Comparison of ENCODE assay signal across 9 cellular contexts in genomic region chr2:11828933-11829323, GRCh38.
DNase-seq lines count a peak whose midpoint lies in the region; ATAC-seq, FAIRE-seq and TF ChIP-seq lines count a peak whose summit lies in the region.
"Had no signal": no experiment of that assay in that cellular context is flagged by ENCODE, and none has a peak within 500 bp of the region (broad histone marks: within the 10 kb centered on the region; RNA-seq: fewer than 3 reads in every experiment).

No MANE protein-coding gene starts in this region.

- 72% methylated on average over 3 of the region's 3 CpGs for WGBS in K562 (ENCODE audit: insufficient coverage, low coverage, missing lambda C conversion rate)

- ATAC-seq in stimulated activated naive CD8-positive, alpha-beta T cell treated with anti-CD3 and anti-CD28 coated beads, Interleukin-15, amount 100 ng/mL, for 72 hours = no peak
- ATAC-seq in K562 = no peak
- no peak for ATAC-seq in naive thymus-derived CD4-positive, alpha-beta T cell
- no peak for ATAC-seq in GM21447 (IDR thresholded peaks at IDR 0.05; ENCODE audit: unreplicated experiment)
- ATAC-seq in left colon = no peak

- 0 out of 2 replicates have a peak overlapping the region, but pooled peaks have one; percentile 46 for H2AFZ ChIP-seq in K562 (ENCODE audit: low read depth, low read length)

- H3K9me3 ChIP-seq in K562 (replicated peaks; ENCODE audit: control insufficient read depth, insufficient read depth, low read depth, low read length) = no peaks in the 10 kb centered on the region
- H3K9me3 ChIP-seq in naive thymus-derived CD4-positive, alpha-beta T cell (ENCODE audit: control insufficient read depth in 2 of 3, low read length in 3 of 3) = no peaks in the 10 kb centered on the region
- H3K9me3 ChIP-seq: SJSA1 had no signal

- H3K4me1 Mint-ChIP-seq in stimulated activated naive CD8-positive, alpha-beta T cell treated with anti-CD3 and anti-CD28 coated beads, Interleukin-15, Interleukin-2, amounts not matched to agents 100 ng/mL and 50 ng/mL, for 24 hours (ENCODE audit: low read depth) = peaks cover 69% of the 10 kb centered on the region
- H3K4me1 Mint-ChIP-seq in stimulated activated naive CD8-positive, alpha-beta T cell treated with anti-CD3 and anti-CD28 coated beads, Interleukin-15, amount 100 ng/mL, for 72 hours = peaks cover 63% of the 10 kb centered on the region
- H3K4me1 Mint-ChIP-seq in naive thymus-derived CD4-positive, alpha-beta T cell = peaks cover 18 to 41% (median 33%) of the 10 kb centered on the region in 7 donors

- peaks cover 34% of the 10 kb centered on the region for H3K36me3 Mint-ChIP-seq in stimulated activated naive CD8-positive, alpha-beta T cell treated with anti-CD3 and anti-CD28 coated beads, Interleukin-15, Interleukin-2, amounts not matched to agents 100 ng/mL and 50 ng/mL, for 24 hours (ENCODE audit: low read depth)
- peaks cover 5 to 35% (median 11%) of the 10 kb centered on the region in 5 donors for H3K36me3 Mint-ChIP-seq in naive thymus-derived CD4-positive, alpha-beta T cell

- intact Hi-C loops in K562 (cut with micrococcal nuclease) (loop anchor here (1.0 kb wide), 1 partner anchor 1178 kb away; no protein-coding TSS in a partner anchor), left colon (cut with DNase I, micrococcal nuclease) (no loop called here)
- intact Hi-C loops in naive thymus-derived CD4-positive, alpha-beta T cell (cut with micrococcal nuclease) = loop anchor here (1.0 to 10.0 kb wide), 7 partner anchors 34 to 1178 kb away; partner anchors contain the start of gene TRIB2 (in 1 of the 2)

- TF ChIP-seq EP300 in K562 (IDR thresholded peaks at IDR 0.05; ENCODE audit: low read length) = no peak

- no peaks in the 10 kb centered on the region for H4K20me1 ChIP-seq in K562 (replicated peaks; ENCODE audit: control insufficient read depth, insufficient read depth, low read length)

- no peak for TF ChIP-seq RAD21 in K562 (CRISPR knock-in tag; conservative IDR thresholded peaks at IDR 0.05 in 1 of 2, IDR thresholded peaks at IDR 0.05 in 1 of 2)

- CTCF ChIA-PET in K562 (lab: Yijun Ruan, JAX; ENCODE audit: low intra/inter-chr PET ratio) = interaction anchor here (0.6 to 4.0 kb wide), 8 partner anchors 9 to 1177 kb away, joined by 3 to 35 read pairs (median 4); partner anchors contain the start of gene TRIB2
- CTCF ChIA-PET in naive thymus-derived CD4-positive, alpha-beta T cell (lab: Charles Lee) = interaction anchor here (0.5 to 3.6 kb wide), 7 partner anchors 757 to 1178 kb away, joined by 3 to 34 read pairs (median 6); partner anchors contain the start of gene TRIB2

- H3K9me3 Mint-ChIP-seq in stimulated activated naive CD8-positive, alpha-beta T cell treated with anti-CD3 and anti-CD28 coated beads, Interleukin-15, Interleukin-2, amounts not matched to agents 100 ng/mL and 50 ng/mL, for 24 hours = peaks cover 2% of the 10 kb centered on the region
- H3K9me3 Mint-ChIP-seq in stimulated activated naive CD8-positive, alpha-beta T cell treated with anti-CD3 and anti-CD28 coated beads, Interleukin-15, amount 100 ng/mL, for 72 hours = peaks cover 0 to under 1% of the 10 kb centered on the region in 2 donors
- H3K9me3 Mint-ChIP-seq in naive thymus-derived CD4-positive, alpha-beta T cell = peaks cover 0 to 5% (median under 1%) of the 10 kb centered on the region in 11 donors

- FAIRE-seq in K562 (lab: Jason Lieb, UNC) = no peak

- in situ Hi-C loops in K562 (cut with MboI) = loop anchor here (5.0 kb wide), 2 partner anchors 888 to 1183 kb away; partner anchors contain the start of gene TRIB2

- peak overlapping the region; percentile 81 for H3K27ac Mint-ChIP-seq in stimulated activated naive CD8-positive, alpha-beta T cell treated with anti-CD3 and anti-CD28 coated beads, Interleukin-15, Interleukin-2, amounts not matched to agents 100 ng/mL and 50 ng/mL, for 24 hours
- no peak overlapping the region for H3K27ac Mint-ChIP-seq in stimulated activated naive CD8-positive, alpha-beta T cell treated with anti-CD3 and anti-CD28 coated beads, Interleukin-15, amount 100 ng/mL, for 72 hours
- peak overlapping the region in 5 of 9 donors; percentile 17 to 87 (median 83) for H3K27ac Mint-ChIP-seq in naive thymus-derived CD4-positive, alpha-beta T cell

- H3K27ac ChIP-seq in K562 (ENCODE audit: extremely low read depth, low read depth, low read length) (peak overlapping the region; percentile 89; the same call in 1 of the 3 replicates), caudate nucleus (ENCODE audit: low read depth, low read length) (no peak overlapping the region)
- H3K27ac ChIP-seq in naive thymus-derived CD4-positive, alpha-beta T cell (ENCODE audit: low read depth, low read length) = no peak overlapping the region

- POLR2A ChIA-PET in K562 (lab: Yijun Ruan, JAX) = interaction anchor here (0.6 to 1.0 kb wide), 4 partner anchors 28 to 165 kb away, joined by 3 to 5 read pairs (median 4); no protein-coding TSS in a partner anchor
- POLR2A ChIA-PET in naive thymus-derived CD4-positive, alpha-beta T cell (lab: Charles Lee) = interaction anchor here (0.6 to 1.2 kb wide), 5 partner anchors 9 to 1331 kb away, joined by 3 to 4 read pairs (median 3); partner anchors contain the start of gene TRIB2

- H3K27me3 ChIP-seq in K562 (ENCODE audit: control insufficient read depth in 2 of 2, insufficient read depth in 2 of 2, low read length in 2 of 2) = no peaks in the 10 kb centered on the region
- no peaks in the 10 kb centered on the region for H3K27me3 ChIP-seq in naive thymus-derived CD4-positive, alpha-beta T cell (ENCODE audit: control insufficient read depth in 2 of 2, insufficient read depth in 2 of 2, low read length in 2 of 2)
- H3K27me3 ChIP-seq: SJSA1 had no signal

- TF ChIP-seq POLR2A in K562 (conservative IDR thresholded peaks at IDR 0.05) = no peak

- H3K36me3 ChIP-seq in K562 (ENCODE audit: control insufficient read depth, insufficient read depth, low read length) = peaks cover 33% of the 10 kb centered on the region
- H3K36me3 ChIP-seq in naive thymus-derived CD4-positive, alpha-beta T cell (ENCODE audit: control insufficient read depth in 2 of 3, insufficient read depth in 3 of 3, low read length in 3 of 3) = peaks cover 5 to 25% (median 8%) of the 10 kb centered on the region in 3 experiments

- H3K4me3 ChIP-seq in K562 = no peak overlapping the region
- H3K4me3 ChIP-seq in naive thymus-derived CD4-positive, alpha-beta T cell (ENCODE audit: low read length) = no peak overlapping the region
- H3K4me3 ChIP-seq: SJSA1 had no signal

- no peak for DNase-seq in stimulated activated naive CD8-positive, alpha-beta T cell treated with anti-CD3 and anti-CD28 coated beads, Interleukin-15, amount 100 ng/mL, for 72 hours
- DNase-seq in K562 (ENCODE audit: extremely low read depth in 1 of 4, low spot score in 3 of 4) (no peak), caudate nucleus (lab: John Stamatoyannopoulos, UW) (no peak), left colon (no peak), NCI-H2171 treated with DMSO at 0.1 percent for 48 hours (lab: John Stamatoyannopoulos, UW) (no peak)
- DNase-seq in naive thymus-derived CD4-positive, alpha-beta T cell = no peak

- no peaks in the 10 kb centered on the region for H3K79me2 ChIP-seq in K562 (ENCODE audit: control insufficient read depth, insufficient read depth, low read length)

- peaks cover 10 to 26% of the 10 kb centered on the region in 2 experiments for H3K4me1 ChIP-seq in K562 (replicated peaks in 1 of 2; ENCODE audit: control insufficient read depth in 2 of 2, insufficient read depth in 2 of 2, low read length in 2 of 2)
- H3K4me1 ChIP-seq in naive thymus-derived CD4-positive, alpha-beta T cell (ENCODE audit: control insufficient read depth in 2 of 2, insufficient read depth in 2 of 2, low read length in 2 of 2) = peaks cover 20% of the 10 kb centered on the region in 2 donors

- no TSS peak for BruUV-seq in K562 (replicated peaks; lab: Mats Ljungman, UMichigan)

- H3K27me3 Mint-ChIP-seq in stimulated activated naive CD8-positive, alpha-beta T cell treated with anti-CD3 and anti-CD28 coated beads, Interleukin-15, Interleukin-2, amounts not matched to agents 100 ng/mL and 50 ng/mL, for 24 hours = peaks cover 12% of the 10 kb centered on the region
- H3K27me3 Mint-ChIP-seq in stimulated activated naive CD8-positive, alpha-beta T cell treated with anti-CD3 and anti-CD28 coated beads, Interleukin-15, amount 100 ng/mL, for 72 hours = peaks cover 11% of the 10 kb centered on the region
- H3K27me3 Mint-ChIP-seq in naive thymus-derived CD4-positive, alpha-beta T cell = peaks cover 0 to 38% (median 0%) of the 10 kb centered on the region in 5 donors

- peak overlapping the region; percentile 30; the same call in 1 of the 2 replicates for H3K4me2 ChIP-seq in K562 (ENCODE audit: insufficient read depth, low read length)

- no peaks in the 10 kb centered on the region for H3K9me1 ChIP-seq in K562 (ENCODE audit: control insufficient read depth, insufficient read depth, low read length)

- no peak overlapping the region; a peak in 1 of 4 replicates for H3K9ac ChIP-seq in K562 (ENCODE audit: insufficient read depth in 1 of 2, low read depth in 2 of 2, low read length in 2 of 2)

- TF ChIP-seq CTCF in K562 (IDR thresholded peaks at IDR 0.05 in 2 of 3, conservative IDR thresholded peaks at IDR 0.05 in 1 of 3; ENCODE audit: insufficient read depth in 2 of 3, low read depth in 1 of 3, low read length in 3 of 3) = no peak

- no peak overlapping the region for H3K4me3 Mint-ChIP-seq in stimulated activated naive CD8-positive, alpha-beta T cell treated with anti-CD3 and anti-CD28 coated beads, Interleukin-15, Interleukin-2, amounts not matched to agents 100 ng/mL and 50 ng/mL, for 24 hours
- peak overlapping the region in 1 of 2 donors; percentile 73 for H3K4me3 Mint-ChIP-seq in stimulated activated naive CD8-positive, alpha-beta T cell treated with anti-CD3 and anti-CD28 coated beads, Interleukin-15, amount 100 ng/mL, for 72 hours
- peak overlapping the region in 8 of 10 donors; percentile 80 to 97 (median 84) for H3K4me3 Mint-ChIP-seq in naive thymus-derived CD4-positive, alpha-beta T cell

TF ChIP-seq in K562, 482 proteins besides CTCF, POLR2A, EP300 and RAD21:
- 0 out of 2 replicates have a peak, but pooled peaks have one; percentile 38 for TF ChIP-seq ZNF511 (CRISPR knock-in tag; IDR thresholded peaks at IDR 0.05)
- no peak for TF ChIP-seq XRCC3 (IDR thresholded peaks at IDR 0.05)

Comparison
In these comparisons a context has a peak if more than half of its experiments do, and no peak if none do; other contexts are left out.
1. H3K27ac Mint-ChIP-seq: peak in stimulated activated naive CD8-positive, alpha-beta T cell treated with anti-CD3 and anti-CD28 coated beads, Interleukin-15, Interleukin-2, amounts not matched to agents 100 ng/mL and 50 ng/mL, for 24 hours (single experiment) and naive thymus-derived CD4-positive, alpha-beta T cell (5 of 9); none in stimulated activated naive CD8-positive, alpha-beta T cell treated with anti-CD3 and anti-CD28 coated beads, Interleukin-15, amount 100 ng/mL, for 72 hours (0 of 2).
2. intact Hi-C loops: an anchor here in K562 (1.0 kb wide) and naive thymus-derived CD4-positive, alpha-beta T cell (1.0 to 10.0 kb wide); none called in left colon.